8 cellular contexts compared by ENCODE assay signal in genomic region chr7:149773446-149774236, GRCh38. TPM values are rescaled to one million over a fixed set of nuclear protein-coding genes. Genes with fewer than 3 reads are reported as not detected.
DNase-seq lines count a peak whose midpoint lies in the region; ATAC-seq and TF ChIP-seq lines count a peak whose summit lies in the region.

Gene ZNF467 (minus strand): TSS chr7:149773588. CDS start chr7:149771032, 2,556 bp downstream.

- no peak within 1 kb of the TSS for H2BK12ac ChIP-seq in H9 (ENCODE audit: insufficient read length, low read depth, low read length)

- ATAC-seq in left ventricle myocardium superior = peak; percentile 4
- ATAC-seq in HG03045 (IDR thresholded peaks at IDR 0.05; ENCODE audit: unreplicated experiment) = no peak

- WGBS in H9 (ENCODE audit: extremely low coverage, insufficient read length, low lambda C conversion rate) = no CpG with 5 or more reads among the region's 57 CpGs
- 1 to 3% (median 1%) methylated on average over 33 to 52 of the region's 57 CpGs for whole genome bisulfite sequencing in adipose tissue, 3 donors

- peaks cover 15% of the 10 kb centered on the region for H3K23me2 ChIP-seq in H9 (ENCODE audit: insufficient read length, low read depth, low read length, poor library complexity, severe bottlenecking)

- no peaks in the 10 kb centered on the region for H3K79me2 ChIP-seq in H9 (ENCODE audit: insufficient read depth, low read length)

- TF ChIP-seq CTCF in H9 (conservative IDR thresholded peaks at IDR 0.05) (no peak), progenitor cell of endocrine pancreas (IDR thresholded peaks at IDR 0.05; ENCODE audit: unreplicated experiment) (no peak)

- H3K27me3 ChIP-seq in H9 (ENCODE audit: insufficient read depth, low read length) = peaks cover 37% of the 10 kb centered on the region

- H3K27ac ChIP-seq in H9 (ENCODE audit: insufficient read length, low read depth, low read length) = no peak within 1 kb of the TSS
- no peak within 1 kb of the TSS for H3K27ac ChIP-seq in adipose tissue (ENCODE audit: low read depth, low read length)

- H4K5ac ChIP-seq in H9 (ENCODE audit: insufficient read length, low read depth, low read length) = no peak within 1 kb of the TSS

- no peak within 1 kb of the TSS for H3K56ac ChIP-seq in H9 (ENCODE audit: insufficient read length, low read depth, low read length)

- DNase-seq in H9 (no peak), NCI-H82 treated with DMSO at 0.1 percent for 48 hours (lab: John Stamatoyannopoulos, UW; ENCODE audit: unreplicated experiment) (peak; percentile 17), left ventricle myocardium superior (peak; percentile 83), progenitor cell of endocrine pancreas (ENCODE audit: low spot score, unreplicated experiment) (peak; percentile 33), epidermal melanocyte (ENCODE audit: insufficient read length, low spot score) (no peak), AG20443 (ENCODE audit: low spot score) (no peak)

- H2BK15ac ChIP-seq in H9 (ENCODE audit: low read depth, low read length) = no peak within 1 kb of the TSS

- H2BK120ac ChIP-seq in H9 (ENCODE audit: low read depth, low read length, poor library complexity, severe bottlenecking) = no peak within 1 kb of the TSS

- no peak within 1 kb of the TSS for H4K91ac ChIP-seq in H9 (ENCODE audit: insufficient read length, low read depth, low read length)

- H3K23ac ChIP-seq in H9 (ENCODE audit: insufficient read length, low read depth, low read length) = no peak within 1 kb of the TSS

- H3K4me2 ChIP-seq in H9 (ENCODE audit: insufficient read depth, insufficient read length, low read length) = peak within 1 kb of the TSS; percentile 63

- H3T11ph ChIP-seq in H9 (ENCODE audit: low read length) = no peak within 1 kb of the TSS

- H3K27ac Mint-ChIP-seq in H9 (no peak within 1 kb of the TSS; a peak in 1 of 7 replicates), progenitor cell of endocrine pancreas (no peak within 1 kb of the TSS)

- H3K27me3 Mint-ChIP-seq in H9 (ENCODE audit: low read depth) (peaks cover 88% of the 10 kb centered on the region), progenitor cell of endocrine pancreas (peaks cover 41% of the 10 kb centered on the region)

- H4K8ac ChIP-seq in H9 (replicated peaks; ENCODE audit: insufficient read length, low read depth, low read length) = no peak within 1 kb of the TSS

- H3K4me1 Mint-ChIP-seq in H9 (peaks cover 6 to 24% of the 10 kb centered on the region in 2 experiments), progenitor cell of endocrine pancreas (ENCODE audit: low read depth) (peaks cover 2% of the 10 kb centered on the region)

- intact Hi-C loops in left ventricle myocardium superior (cut with micrococcal nuclease) = no loop called here

- H3K9ac ChIP-seq in H9 (ENCODE audit: extremely low read depth, insufficient read length, low read length) = no peak within 1 kb of the TSS

- H2BK20ac ChIP-seq in H9 (ENCODE audit: low read depth, low read length, poor library complexity, severe bottlenecking) = no peak within 1 kb of the TSS

- no peaks in the 10 kb centered on the region for H3K9me3 ChIP-seq in H9 (ENCODE audit: control insufficient read depth, low read depth, low read length)

- H3K4ac ChIP-seq in H9 (ENCODE audit: low read depth, low read length) = no peak within 1 kb of the TSS

- no peak within 1 kb of the TSS for H2AFZ ChIP-seq in H9 (ENCODE audit: low read length)

- H3K18ac ChIP-seq in H9 (ENCODE audit: insufficient read length, low read depth, low read length) = no peak within 1 kb of the TSS

- no peaks in the 10 kb centered on the region for H3K79me1 ChIP-seq in H9 (ENCODE audit: insufficient read depth, low read depth, low read length, poor library complexity, severe bottlenecking)

- H3K9me3 Mint-ChIP-seq in H9 (no peaks in the 10 kb centered on the region), progenitor cell of endocrine pancreas (ENCODE audit: low read depth) (no peaks in the 10 kb centered on the region)

- H3K36me3 Mint-ChIP-seq in H9 (ENCODE audit: insufficient read depth in 1 of 3, low read depth in 3 of 3) (no peaks in the 10 kb centered on the region), progenitor cell of endocrine pancreas (ENCODE audit: insufficient read depth) (peaks cover 2% of the 10 kb centered on the region)

- no peaks in the 10 kb centered on the region for H4K20me1 ChIP-seq in H9 (ENCODE audit: control insufficient read depth, insufficient read depth, insufficient read length)

- H2AK5ac ChIP-seq in H9 (ENCODE audit: insufficient read length, low read length) = no peak within 1 kb of the TSS

- H3K4me3 Mint-ChIP-seq in H9 = peak within 1 kb of the TSS; percentile 61 to 89
- peak within 1 kb of the TSS; percentile 72 for H3K4me3 Mint-ChIP-seq in progenitor cell of endocrine pancreas (ENCODE audit: low read depth)

- H3K14ac ChIP-seq in H9 (ENCODE audit: insufficient read depth, low read length) = no peak within 1 kb of the TSS

- H2BK5ac ChIP-seq in H9 (ENCODE audit: insufficient read length, low read length) = no peak within 1 kb of the TSS

- no peaks in the 10 kb centered on the region for H3K4me1 ChIP-seq in H9 (ENCODE audit: insufficient read depth, low read length)

RNA-seq across cellular contexts. Expression of gene ZNF467, which starts in this region (rescaled TPM):
- total RNA-seq in H9 (2021) (0.31 and 0.35 TPM in 2 replicates), left ventricle myocardium superior (7.8 TPM), progenitor cell of endocrine pancreas (14.8 and 16.1 TPM in 2 replicates)
- polyA plus RNA-seq in adipose tissue = 10 to 100 TPM in 2 of 3 donors, 1 to 10 TPM in 1; 6.2 to 17.1 (median 16.9) TPM

Comparison
In these comparisons a context has a peak if more than half of its experiments do, and no peak if none do; other contexts are left out.
1. DNase-seq: peak in NCI-H82 treated with DMSO at 0.1 percent for 48 hours (single experiment), left ventricle myocardium superior (single experiment) and progenitor cell of endocrine pancreas (single experiment); none in H9 (single experiment), epidermal melanocyte (single experiment) and AG20443 (single experiment).